Comparison of ENCODE assay signal across 8 cellular contexts in the genomic region with DNA sequence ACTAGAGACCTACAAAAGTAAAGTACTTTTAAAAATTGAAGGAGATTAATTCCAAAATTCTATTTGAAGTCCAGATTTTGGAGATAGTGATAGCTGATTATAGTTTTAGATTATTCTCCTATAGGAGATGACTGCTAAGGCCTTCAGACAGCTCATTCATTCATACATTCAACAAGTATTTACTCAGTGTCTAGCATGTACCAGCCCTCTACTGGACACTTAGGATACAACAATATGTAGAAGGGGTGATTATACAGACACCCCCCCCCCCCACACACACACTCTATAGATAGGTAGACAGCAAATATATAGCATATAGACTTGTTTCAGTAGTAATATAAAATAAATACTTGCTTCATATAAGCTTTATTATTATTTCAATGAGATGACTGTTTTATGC.
DNase-seq lines count a peak whose midpoint lies in the region; ATAC-seq and TF ChIP-seq lines count a peak whose summit lies in the region.

No MANE protein-coding gene starts in this region.

- no peak overlapping the region for H3K4me3 Mint-ChIP-seq in glutamatergic neuron (ENCODE audit: unreplicated experiment)

- H3K9me3 Mint-ChIP-seq in glutamatergic neuron (ENCODE audit: unreplicated experiment) = no peaks in the 10 kb centered on the region

- no peaks in the 10 kb centered on the region for H3K36me3 Mint-ChIP-seq in glutamatergic neuron (ENCODE audit: unreplicated experiment)

- H3K27ac Mint-ChIP-seq in glutamatergic neuron (ENCODE audit: unreplicated experiment) = no peak overlapping the region

- ATAC-seq in GM19395 (IDR thresholded peaks at IDR 0.05; ENCODE audit: unreplicated experiment) = peak; percentile 72
- no peak for ATAC-seq in GM19324 (IDR thresholded peaks at IDR 0.05; ENCODE audit: low FRiP score, unreplicated experiment)
- no peak for ATAC-seq in HG03108 (IDR thresholded peaks at IDR 0.05; ENCODE audit: unreplicated experiment)

- H3K4me1 Mint-ChIP-seq in glutamatergic neuron (ENCODE audit: low read depth, unreplicated experiment) = no peaks in the 10 kb centered on the region

- peak; percentile 42 for TF ChIP-seq CTCF in glutamatergic neuron (IDR thresholded peaks at IDR 0.05; ENCODE audit: partially characterized antibody, unreplicated experiment)

- no peaks in the 10 kb centered on the region for H3K27me3 Mint-ChIP-seq in glutamatergic neuron (ENCODE audit: unreplicated experiment)

- DNase-seq in DMS53 (lab: John Stamatoyannopoulos, UW) (peak; percentile 76), NCI-H226 (peak; percentile 9), glutamatergic neuron (no peak), NCI-H1092 treated with DMSO at 0.1 percent for 48 hours (lab: John Stamatoyannopoulos, UW) (no peak), amniotic stem cell (lab: John Stamatoyannopoulos, UW) (no peak)

Comparison
In these comparisons a context has a peak if more than half of its experiments do, and no peak if none do; other contexts are left out.
1. DNase-seq: peak in DMS53 (single experiment) and NCI-H226 (single experiment); none in glutamatergic neuron (single experiment), NCI-H1092 treated with DMSO at 0.1 percent for 48 hours (single experiment) and amniotic stem cell (single experiment).